9 cellular contexts compared by ENCODE assay signal in the genomic region with DNA sequence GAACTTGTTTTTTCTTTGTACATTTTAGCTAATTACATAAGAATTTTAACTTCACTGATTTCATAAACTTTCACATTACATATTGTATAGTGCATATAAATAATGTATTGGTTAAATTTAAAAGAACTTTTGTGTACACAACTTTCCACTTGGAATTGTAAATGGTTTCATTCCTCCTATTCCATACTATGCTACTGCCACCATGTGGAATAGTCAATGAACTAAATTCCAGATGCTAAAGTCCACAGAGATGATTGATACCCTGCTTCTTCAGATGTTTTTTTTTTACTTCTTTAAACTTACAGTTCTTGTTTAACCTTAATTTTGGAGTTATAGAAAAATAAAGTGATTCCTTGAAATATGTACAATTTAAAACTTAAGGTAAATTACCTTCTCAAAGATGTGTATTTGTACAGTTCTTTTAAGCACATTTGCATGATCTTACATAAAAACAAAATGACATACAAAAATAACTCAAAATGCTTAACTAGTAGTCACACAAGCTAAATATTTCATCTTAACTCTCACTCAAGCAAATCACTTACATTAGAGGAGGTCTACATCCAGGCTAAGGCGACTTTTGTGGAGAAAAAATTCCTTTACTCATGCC.
A peak's percentile ranks its signal among the peaks of the same experiment; 100 is the strongest.
DNase-seq lines count a peak whose midpoint lies in the region; ATAC-seq and TF ChIP-seq lines count a peak whose summit lies in the region.
"Had no signal": no experiment of that assay in that cellular context is flagged by ENCODE, and none has a peak within 500 bp of the region (broad histone marks: within the 10 kb centered on the region; RNA-seq: fewer than 3 reads in every experiment).

No MANE protein-coding gene starts in this region.

- no peaks in the 10 kb centered on the region for H3K36me3 Mint-ChIP-seq in activated naive CD8-positive, alpha-beta T cell treated with anti-CD3 and anti-CD28 coated beads for 36 hours
- H3K36me3 Mint-ChIP-seq in T-helper 2 cell treated with Interferon-gamma antibody and Interleukin-4, amounts not matched to agents 5 μg/mL and 100 μg/mL, for 36 hours (ENCODE audit: low read depth), result no peaks in the 10 kb centered on the region

- H3K27me3 Mint-ChIP-seq in activated naive CD8-positive, alpha-beta T cell treated with anti-CD3 and anti-CD28 coated beads for 36 hours, result no peaks in the 10 kb centered on the region
- H3K27me3 Mint-ChIP-seq in T-helper 2 cell treated with Interferon-gamma antibody and Interleukin-4, amounts not matched to agents 5 μg/mL and 100 μg/mL, for 36 hours (ENCODE audit: low read depth), result no peaks in the 10 kb centered on the region

- H3K27ac Mint-ChIP-seq in activated naive CD8-positive, alpha-beta T cell treated with anti-CD3 and anti-CD28 coated beads for 36 hours, result no peak overlapping the region
- no peak overlapping the region for H3K27ac Mint-ChIP-seq in T-helper 2 cell treated with Interferon-gamma antibody and Interleukin-4, amounts not matched to agents 5 μg/mL and 100 μg/mL, for 36 hours

- H3K4me1 Mint-ChIP-seq in activated naive CD8-positive, alpha-beta T cell treated with anti-CD3 and anti-CD28 coated beads for 36 hours, result no peaks in the 10 kb centered on the region
- H3K4me1 Mint-ChIP-seq in T-helper 2 cell treated with Interferon-gamma antibody and Interleukin-4, amounts not matched to agents 5 μg/mL and 100 μg/mL, for 36 hours (ENCODE audit: low read depth), result no peaks in the 10 kb centered on the region

- peak; percentile 25 for DNase-seq in NCI-H1694 treated with DMSO at 0.1 percent for 48 hours (lab: John Stamatoyannopoulos, UW)
- no peak for DNase-seq in NCI-H1694 (lab: John Stamatoyannopoulos, UW)
- DNase-seq in NCI-H446 (lab: John Stamatoyannopoulos, UW), result peak; percentile 23 to 37
- DNase-seq in epithelial cell of esophagus (ENCODE audit: low read depth), result peak; percentile 49
- DNase-seq in putamen (ENCODE audit: low spot score), result peak; percentile 26
- DNase-seq in activated naive CD8-positive, alpha-beta T cell treated with anti-CD3 and anti-CD28 coated beads for 36 hours, result no peak
- DNase-seq in T-helper 2 cell treated with Interferon-gamma antibody and Interleukin-4, amounts not matched to agents 5 μg/mL and 100 μg/mL, for 36 hours (ENCODE audit: low spot score), result no peak

- H3K4me3 ChIP-seq in epithelial cell of esophagus (ENCODE audit: low read length), result no peak overlapping the region
- H3K4me3 ChIP-seq: BLaER1 treated with 17β-estradiol and CSF1 and Interleukin-3, amounts not matched to agents 10 nM and 100 nM had no signal

- no peaks in the 10 kb centered on the region for H3K9me3 Mint-ChIP-seq in activated naive CD8-positive, alpha-beta T cell treated with anti-CD3 and anti-CD28 coated beads for 36 hours
- no peaks in the 10 kb centered on the region for H3K9me3 Mint-ChIP-seq in T-helper 2 cell treated with Interferon-gamma antibody and Interleukin-4, amounts not matched to agents 5 μg/mL and 100 μg/mL, for 36 hours

- no peak overlapping the region for H3K4me3 Mint-ChIP-seq in activated naive CD8-positive, alpha-beta T cell treated with anti-CD3 and anti-CD28 coated beads for 36 hours
- no peak overlapping the region for H3K4me3 Mint-ChIP-seq in T-helper 2 cell treated with Interferon-gamma antibody and Interleukin-4, amounts not matched to agents 5 μg/mL and 100 μg/mL, for 36 hours

- peak; percentile 59 for TF ChIP-seq CTCF in epithelial cell of esophagus (IDR thresholded peaks at IDR 0.05; ENCODE audit: insufficient read depth, low read depth, low read length, missing control alignments)

- no peak for ATAC-seq in HG02642 (IDR thresholded peaks at IDR 0.05; ENCODE audit: poor library complexity, unreplicated experiment)

Comparison
In these comparisons a context has a peak if more than half of its experiments do, and no peak if none do; other contexts are left out.
1. DNase-seq: peak in NCI-H1694 treated with DMSO at 0.1 percent for 48 hours (single experiment), NCI-H446 (2 of 2), epithelial cell of esophagus (single experiment) and putamen (single experiment); none in NCI-H1694 (single experiment), activated naive CD8-positive, alpha-beta T cell treated with anti-CD3 and anti-CD28 coated beads for 36 hours (single experiment) and T-helper 2 cell treated with Interferon-gamma antibody and Interleukin-4, amounts not matched to agents 5 μg/mL and 100 μg/mL, for 36 hours (single experiment).